ENCODE assay signal across 13 cellular contexts in genomic region chr6:138182939-138183791, GRCh38. TPM values are rescaled to one million over a fixed set of nuclear protein-coding genes. Genes with fewer than 3 reads are reported as not detected.
DNase-seq lines count a peak whose midpoint lies in the region; ATAC-seq, FAIRE-seq and TF ChIP-seq lines count a peak whose summit lies in the region.
"Had no signal": no experiment of that assay in that cellular context is flagged by ENCODE, and none has a peak within 500 bp of the region (broad histone marks: within the 10 kb centered on the region; RNA-seq: fewer than 3 reads in every experiment).

No MANE protein-coding gene starts in this region.

- H3K36me3 Mint-ChIP-seq in H9 (ENCODE audit: insufficient read depth in 1 of 3, low read depth in 3 of 3), result peaks cover 3 to 18% (median 8%) of the 10 kb centered on the region in 3 experiments

- TF ChIP-seq CTCF in H9 (conservative IDR thresholded peaks at IDR 0.05) (no peak), esophagus muscularis mucosa (IDR thresholded peaks at IDR 0.05) (no peak), HepG2 (CRISPR knock-in tag; IDR thresholded peaks at IDR 0.05) (no peak)

- H2AFZ ChIP-seq in H9 (ENCODE audit: low read length) (no peak overlapping the region), HepG2 (ENCODE audit: low read length) (no peak overlapping the region)

- no peak overlapping the region for H2BK120ac ChIP-seq in H9 (ENCODE audit: low read depth, low read length, poor library complexity, severe bottlenecking)

- peaks cover 4% of the 10 kb centered on the region in 2 experiments for H3K9me3 Mint-ChIP-seq in H9

- H3K79me1 ChIP-seq in H9 (ENCODE audit: insufficient read depth, low read depth, low read length, poor library complexity, severe bottlenecking), result no peaks in the 10 kb centered on the region

- CTCF ChIA-PET in HepG2 (lab: Yijun Ruan, JAX; ENCODE audit: low intra/inter-chr PET ratio, low total read pairs), result no interaction called here

- no peak overlapping the region for H4K8ac ChIP-seq in H9 (replicated peaks; ENCODE audit: insufficient read length, low read depth, low read length)

- H2BK12ac ChIP-seq in H9 (ENCODE audit: insufficient read length, low read depth, low read length), result no peak overlapping the region

- peak overlapping the region; percentile 30 for H3K4me2 ChIP-seq in H9 (ENCODE audit: insufficient read depth, insufficient read length, low read length)
- H3K4me2 ChIP-seq in HepG2 (ENCODE audit: low read depth, low read length), result no peak overlapping the region

- no peak overlapping the region for H3K56ac ChIP-seq in H9 (ENCODE audit: insufficient read length, low read depth, low read length)

- no peaks in the 10 kb centered on the region for H3K79me2 ChIP-seq in H9 (ENCODE audit: insufficient read depth, low read length)
- H3K79me2 ChIP-seq in HepG2 (ENCODE audit: insufficient read depth, low read length), result no peaks in the 10 kb centered on the region

- H3T11ph ChIP-seq in H9 (ENCODE audit: low read length), result no peak overlapping the region

- no peak overlapping the region for H3K23ac ChIP-seq in H9 (ENCODE audit: insufficient read length, low read depth, low read length)

- H3K27ac ChIP-seq in H9 (ENCODE audit: insufficient read length, low read depth, low read length) (peak overlapping the region; percentile 59), esophagus muscularis mucosa (replicated peaks in 1 of 4) (no peak overlapping the region), HepG2 (ENCODE audit: extremely low read length, insufficient read depth, low read length) (no peak overlapping the region)
- H3K27ac ChIP-seq: neutrophil had no signal

- H2BK5ac ChIP-seq in H9 (ENCODE audit: insufficient read length, low read length), result no peak overlapping the region

- WGBS in H9 (ENCODE audit: extremely low coverage, insufficient read length, low lambda C conversion rate), result no CpG with 5 or more reads among the region's 8 CpGs
- 80% methylated on average over 8 of the region's 8 CpGs for WGBS in esophagus muscularis mucosa
- 54% methylated on average over 8 of the region's 8 CpGs for WGBS in HepG2 (ENCODE audit: low lambda C conversion rate)

- peak overlapping the region in 1 of 2 experiments; percentile 43; a peak in 4 of 5 replicates for H3K4me3 Mint-ChIP-seq in H9
- H3K4me3 Mint-ChIP-seq: CD4-positive, alpha-beta memory T cell had no signal

- TF ChIP-seq POLR2A in esophagus muscularis mucosa (IDR thresholded peaks at IDR 0.05; ENCODE audit: low read depth) (no peak), HepG2 (IDR thresholded peaks at IDR 0.05; ENCODE audit: insufficient read depth in 1 of 2, low read depth in 2 of 2, low read length in 2 of 2) (no peak)

- no peak overlapping the region for H3K4me3 ChIP-seq in esophagus muscularis mucosa
- H3K4me3 ChIP-seq in HepG2 (replicated peaks in 1 of 3; ENCODE audit: insufficient read depth in 1 of 3, low read depth in 2 of 3, low read length in 3 of 3), result no peak overlapping the region

- DNase-seq in H9 (peak; percentile 38), NCI-H345 treated with DMSO at 0.1 percent for 48 hours (lab: John Stamatoyannopoulos, UW; ENCODE audit: unreplicated experiment) (peak; percentile 86), esophagus muscularis mucosa (ENCODE audit: extremely low spot score) (peak; percentile 53), occipital lobe (lab: John Stamatoyannopoulos, UW) (peak; percentile 67), HepG2 (ENCODE audit: low spot score) (no peak)
- no peak for DNase-seq in activated CD8-positive, alpha-beta memory T cell treated with anti-CD3 and anti-CD28 coated beads, Interleukin-2, amount 50 U/mL, for 4 hours
- DNase-seq: CD4-positive, alpha-beta memory T cell; cerebellar nuclear complex; IMR-90 had no signal

- H3K27me3 Mint-ChIP-seq in H9 (ENCODE audit: low read depth), result no peaks in the 10 kb centered on the region; the same call in 1 of the 2 replicates

- ATAC-seq in HepG2, result no peak
- ATAC-seq in GM19328 (IDR thresholded peaks at IDR 0.05; ENCODE audit: unreplicated experiment), result no peak
- no peak for ATAC-seq in HG02970 (IDR thresholded peaks at IDR 0.05; ENCODE audit: low FRiP score, unreplicated experiment)
- ATAC-seq: SK-N-SH treated with all-trans-retinoic acid at 6 μM for 48 hours had no signal

- H3K4me1 Mint-ChIP-seq in H9, result peaks cover 40% of the 10 kb centered on the region in 2 experiments
- H3K4me1 Mint-ChIP-seq: CD4-positive, alpha-beta memory T cell had no signal

- FAIRE-seq in HepG2 (lab: Jason Lieb, UNC), result no peak

- BruUV-seq in HepG2 (replicated peaks; lab: Mats Ljungman, UMichigan), result no TSS peak

- no peak overlapping the region for H4K5ac ChIP-seq in H9 (ENCODE audit: insufficient read length, low read depth, low read length)

- no peak overlapping the region for H3K4ac ChIP-seq in H9 (ENCODE audit: low read depth, low read length)

- H3K27me3 ChIP-seq in H9 (ENCODE audit: insufficient read depth, low read length) (no peaks in the 10 kb centered on the region), esophagus muscularis mucosa (no peaks in the 10 kb centered on the region), HepG2 (ENCODE audit: control insufficient read depth in 1 of 2, insufficient read depth in 2 of 2, low read length in 2 of 2) (no peaks in the 10 kb centered on the region)
- H3K27me3 ChIP-seq: neutrophil had no signal

- intact Hi-C loops in esophagus muscularis mucosa (cut with DNase I), result no loop called here
- intact Hi-C loops in HepG2 (cut with micrococcal nuclease; ENCODE audit: unreplicated experiment), result no loop called here

- TF ChIP-seq RAD21 in HepG2 (CRISPR knock-in tag; IDR thresholded peaks at IDR 0.05), result no peak

- H3K9ac ChIP-seq in H9 (ENCODE audit: extremely low read depth, insufficient read length, low read length) (no peak overlapping the region), HepG2 (ENCODE audit: insufficient read depth, low read depth, low read length) (no peak overlapping the region)

- H3K9me3 ChIP-seq in H9 (ENCODE audit: control insufficient read depth, low read depth, low read length), result no peaks in the 10 kb centered on the region
- H3K9me3 ChIP-seq in esophagus muscularis mucosa, result peaks cover 0 to 10% (median 3%) of the 10 kb centered on the region in 4 donors
- peaks cover 2% of the 10 kb centered on the region; the same call in 1 of the 2 replicates for H3K9me3 ChIP-seq in HepG2 (ENCODE audit: low read length)
- H3K9me3 ChIP-seq: neutrophil had no signal

- H3K36me3 ChIP-seq in esophagus muscularis mucosa (no peaks in the 10 kb centered on the region), HepG2 (replicated peaks in 1 of 2; ENCODE audit: control insufficient read depth in 1 of 2, insufficient read depth in 2 of 2, low read length in 2 of 2) (no peaks in the 10 kb centered on the region)
- H3K36me3 ChIP-seq: neutrophil had no signal

- H2AK5ac ChIP-seq in H9 (ENCODE audit: insufficient read length, low read length), result no peak overlapping the region

- no peak overlapping the region for H3K18ac ChIP-seq in H9 (ENCODE audit: insufficient read length, low read depth, low read length)

- H2BK15ac ChIP-seq in H9 (ENCODE audit: low read depth, low read length), result no peak overlapping the region; the same call in 1 of the 2 replicates

- no peak overlapping the region for H2BK20ac ChIP-seq in H9 (ENCODE audit: low read depth, low read length, poor library complexity, severe bottlenecking)

- H4K20me1 ChIP-seq in H9 (ENCODE audit: control insufficient read depth, insufficient read depth, insufficient read length) (no peaks in the 10 kb centered on the region), HepG2 (ENCODE audit: insufficient read depth, low read length) (no peaks in the 10 kb centered on the region)

- no peak overlapping the region for H4K91ac ChIP-seq in H9 (ENCODE audit: insufficient read length, low read depth, low read length)

- H3K27ac Mint-ChIP-seq in H9, result peak overlapping the region; percentile 37 to 93 (median 92)
- H3K27ac Mint-ChIP-seq: CD4-positive, alpha-beta memory T cell had no signal

- no peak overlapping the region; the same call in 1 of the 2 replicates for H3K14ac ChIP-seq in H9 (ENCODE audit: insufficient read depth, low read length)

- in situ Hi-C loops in HepG2 (cut with HindIII; ENCODE audit: extremely low pct_ligation_motif_present, low pct_unique_long_range_greater_than_20kb), result no loop called here

- POLR2A ChIA-PET in HepG2 (lab: Yijun Ruan, JAX), result no interaction called here

- TF ChIP-seq EP300 in esophagus muscularis mucosa (IDR thresholded peaks at IDR 0.05) (no peak), HepG2 (IDR thresholded peaks at IDR 0.05; ENCODE audit: low read depth in 2 of 2, low read length in 2 of 2) (no peak), HepG2 (CRISPR knock-in tag; IDR thresholded peaks at IDR 0.05; ENCODE audit: borderline replicate concordance) (no peak)

- H3K4me1 ChIP-seq in H9 (ENCODE audit: insufficient read depth, low read length) (peaks cover 7% of the 10 kb centered on the region), esophagus muscularis mucosa (no peaks in the 10 kb centered on the region), HepG2 (ENCODE audit: insufficient read depth, low read length) (peaks cover 15% of the 10 kb centered on the region)

- H3K23me2 ChIP-seq in H9 (ENCODE audit: insufficient read length, low read depth, low read length, poor library complexity, severe bottlenecking), result no peaks in the 10 kb centered on the region

RNA-seq across cellular contexts. Expression of gene ARFGEF3, which starts 21.4 kb away (rescaled TPM):
- total RNA-seq in H9 (2021) (12.5 and 13.7 TPM in 2 replicates), esophagus muscularis mucosa (1 to 10 TPM; 1.2 to 3.3 (median 2.2) TPM), occipital lobe (65.7 TPM), HepG2 (2016; rRNA removed; fragmentation: Illumina TruSeq; extraction: Trizol) (0.60 and 0.97 TPM in 2 replicates)
- total RNA-seq in HepG2 (2016; cell fraction: cytosol; rRNA removed; fragmentation: Illumina TruSeq; extraction: Trizol; ENCODE audit: low read depth), result 0.09 and 0.10 TPM in 2 replicates
- total RNA-seq in HepG2 (2016; cell fraction: insoluble cytoplasmic fraction; rRNA removed; fragmentation: Illumina TruSeq; extraction: Trizol), result 0.65 and 0.98 TPM in 2 replicates
- total RNA-seq in HepG2 (2016; cell fraction: membrane; rRNA removed; fragmentation: Illumina TruSeq; extraction: Trizol), result 0.31 and 0.34 TPM in 2 replicates
- total RNA-seq in HepG2 (2016; cell fraction: nucleus; rRNA removed; fragmentation: Illumina TruSeq; extraction: Trizol), result 0.88 and 0.96 TPM in 2 replicates
- polyA plus RNA-seq in HepG2 (2011; rRNA removed), result 2.6 and 2.9 TPM in 2 replicates
- 1.4 and 2.1 TPM in 2 replicates for polyA plus RNA-seq in HepG2 (2011; cell fraction: cytosol; rRNA removed)
- polyA plus RNA-seq in HepG2 (2011; cell fraction: nucleus; rRNA removed), result 3.8 and 4.4 TPM in 2 replicates
- 5.5 and 6.4 TPM in 2 replicates for polyA plus RNA-seq in HepG2 (2012)
- 0.01 and 0.02 TPM in 2 replicates for polyA plus RNA-seq in HepG2 (2016; cell fraction: cytosol; fragmentation: Illumina TruSeq; extraction: Trizol; ENCODE audit: low read depth)
- polyA plus RNA-seq in HepG2 (2016; cell fraction: insoluble cytoplasmic fraction; fragmentation: Illumina TruSeq; extraction: Trizol; ENCODE audit: low read depth), result 0.49 and 0.60 TPM in 2 replicates
- 0.03 and 0.08 TPM in 2 replicates for polyA plus RNA-seq in HepG2 (2016; cell fraction: membrane; fragmentation: Illumina TruSeq; extraction: Trizol; ENCODE audit: low read depth)
- polyA plus RNA-seq in HepG2 (2016; cell fraction: nucleus; fragmentation: Illumina TruSeq; extraction: Trizol; ENCODE audit: insufficient read depth, low read depth), result 0.84 and 0.97 TPM in 2 replicates
- 2.5 and 9.3 TPM in 2 replicates for polyA minus RNA-seq in HepG2 (2011; rRNA and poly(A)+ RNA removed; ENCODE audit: low replicate concordance)
- polyA minus RNA-seq in HepG2 (2011; cell fraction: cytosol; rRNA and poly(A)+ RNA removed), result 5.9 and 7.9 TPM in 2 replicates
- 8.0 and 9.9 TPM in 2 replicates for polyA minus RNA-seq in HepG2 (2011; cell fraction: nucleus; rRNA and poly(A)+ RNA removed)
- polyA plus RNA-seq: CD4-positive, alpha-beta memory T cell had no signal

RNA-seq across cellular contexts. Expression of gene PBOV1, which starts 35.1 kb away (rescaled TPM):
- not detected in 2 replicates for total RNA-seq in H9 (2021)
- total RNA-seq in esophagus muscularis mucosa, result not detected
- not detected for total RNA-seq in occipital lobe
- not detected in 2 replicates for total RNA-seq in HepG2 (2016; rRNA removed; fragmentation: Illumina TruSeq; extraction: Trizol)
- total RNA-seq in HepG2 (2016; cell fraction: cytosol; rRNA removed; fragmentation: Illumina TruSeq; extraction: Trizol; ENCODE audit: low read depth), result not detected in 2 replicates
- total RNA-seq in HepG2 (2016; cell fraction: insoluble cytoplasmic fraction; rRNA removed; fragmentation: Illumina TruSeq; extraction: Trizol), result not detected in 2 replicates
- total RNA-seq in HepG2 (2016; cell fraction: membrane; rRNA removed; fragmentation: Illumina TruSeq; extraction: Trizol), result not detected in 2 replicates
- total RNA-seq in HepG2 (2016; cell fraction: nucleus; rRNA removed; fragmentation: Illumina TruSeq; extraction: Trizol), result not detected in 2 replicates
- polyA plus RNA-seq in HepG2 (2011; rRNA removed), result not detected in 2 replicates
- polyA plus RNA-seq in HepG2 (2011; cell fraction: cytosol; rRNA removed), result not detected in 2 replicates
- polyA plus RNA-seq in HepG2 (2011; cell fraction: nucleus; rRNA removed), result not detected in 2 replicates
- not detected in 2 replicates for polyA plus RNA-seq in HepG2 (2012)
- polyA plus RNA-seq in HepG2 (2016; cell fraction: cytosol; fragmentation: Illumina TruSeq; extraction: Trizol; ENCODE audit: low read depth), result not detected in 2 replicates
- not detected in 2 replicates for polyA plus RNA-seq in HepG2 (2016; cell fraction: insoluble cytoplasmic fraction; fragmentation: Illumina TruSeq; extraction: Trizol; ENCODE audit: low read depth)
- not detected in 2 replicates for polyA plus RNA-seq in HepG2 (2016; cell fraction: membrane; fragmentation: Illumina TruSeq; extraction: Trizol; ENCODE audit: low read depth)
- polyA plus RNA-seq in HepG2 (2016; cell fraction: nucleus; fragmentation: Illumina TruSeq; extraction: Trizol; ENCODE audit: insufficient read depth, low read depth), result not detected in 2 replicates
- polyA minus RNA-seq in HepG2 (2011; rRNA and poly(A)+ RNA removed; ENCODE audit: low replicate concordance), result not detected in 2 replicates
- not detected in 2 replicates for polyA minus RNA-seq in HepG2 (2011; cell fraction: cytosol; rRNA and poly(A)+ RNA removed)
- polyA minus RNA-seq in HepG2 (2011; cell fraction: nucleus; rRNA and poly(A)+ RNA removed), result not detected in 2 replicates
- total RNA-seq: CD4-positive, alpha-beta memory T cell; IMR-90 had no signal
- polyA plus RNA-seq: CD4-positive, alpha-beta memory T cell; IMR-90 had no signal

Comparison
In these comparisons a context has a peak if more than half of its experiments do, and no peak if none do; other contexts are left out.
1. DNase-seq: peak in H9 (single experiment), NCI-H345 treated with DMSO at 0.1 percent for 48 hours (single experiment), esophagus muscularis mucosa (single experiment) and occipital lobe (single experiment); none in activated CD8-positive, alpha-beta memory T cell treated with anti-CD3 and anti-CD28 coated beads, Interleukin-2, amount 50 U/mL, for 4 hours (single experiment) and HepG2 (single experiment).